In genomic region chr2:64686283-64686956, GRCh38 we compare ENCODE assay signal across 20 cellular contexts. TPM values are rescaled to one million over a fixed set of nuclear protein-coding genes. Genes with fewer than 3 reads are reported as not detected.
DNase-seq lines count a peak whose midpoint lies in the region; ATAC-seq and TF ChIP-seq lines count a peak whose summit lies in the region.
"Had no signal": no experiment of that assay in that cellular context is flagged by ENCODE, and none has a peak within 500 bp of the region (broad histone marks: within the 10 kb centered on the region; RNA-seq: fewer than 3 reads in every experiment).

No MANE protein-coding gene starts in this region.

- peak; percentile 24 for DNase-seq in stimulated activated naive CD8-positive, alpha-beta T cell treated with anti-CD3 and anti-CD28 coated beads, Interleukin-15, Interleukin-2, amounts not matched to agents 100 U/mL and 50 U/mL, for 24 hours
- DNase-seq in stimulated activated naive CD8-positive, alpha-beta T cell treated with anti-CD3 and anti-CD28 coated beads, Interleukin-15, amount 100 ng/mL, for 72 hours: no peak
- no peak for DNase-seq in activated T-helper 1 cell treated with anti-CD3 and anti-CD28 coated beads, Interleukin-12 subunit alpha, Interleukin-12 subunit beta, Interleukin-2, Interleukin-4 antibody, amounts not matched to agents 30 ng/mL and 10 ng/mL and 1 ng/mL, durations not matched to agents 14 hours and 24 hours and 36 hours (ENCODE audit: low spot score)
- DNase-seq in kidney tubule cell (ENCODE audit: low spot score): peak; percentile 77
- no peak for DNase-seq in tibial nerve (ENCODE audit: low spot score in 2 of 2)
- DNase-seq in SW 1271 (lab: John Stamatoyannopoulos, UW): no peak
- DNase-seq in NCI-H1694 treated with DMSO at 0.1 percent for 48 hours (lab: John Stamatoyannopoulos, UW): no peak
- DNase-seq: ACHN; activated B cell treated with CpG ODN at 0.5 μM for 24 hours; cortex of kidney; hippocampal formation; NCI-H1105 treated with DMSO at 0.1 percent for 48 hours; NCI-H526 treated with DMSO at 0.1 percent for 48 hours; nephron progenitor cell; stimulated activated CD4-positive, alpha-beta T cell treated with anti-CD3 and anti-CD28 coated beads, Interleukin-4, amount 100 ng/mL, for 24 hours; T-helper 2 cell had no signal

- no peak for TF ChIP-seq EP300 in tibial nerve (IDR thresholded peaks at IDR 0.05)

- no peaks in the 10 kb centered on the region for H3K36me3 ChIP-seq in tibial nerve
- H3K36me3 ChIP-seq: SJSA1 had no signal

- peaks cover 0 to 4% of the 10 kb centered on the region in 2 donors for H3K9me3 Mint-ChIP-seq in stimulated activated naive CD8-positive, alpha-beta T cell treated with anti-CD3 and anti-CD28 coated beads, Interleukin-15, amount 100 ng/mL, for 72 hours
- H3K9me3 Mint-ChIP-seq in activated T-helper 1 cell treated with anti-CD3 and anti-CD28 coated beads, Interleukin-12 subunit alpha, Interleukin-12 subunit beta, Interleukin-2, Interleukin-4 antibody, amounts not matched to agents 30 ng/mL and 10 ng/mL and 1 ng/mL, durations not matched to agents 14 hours and 24 hours and 36 hours: no peaks in the 10 kb centered on the region
- H3K9me3 Mint-ChIP-seq: activated B cell treated with CpG ODN at 0.5 μM for 24 hours, nephron progenitor cell had no signal

- ATAC-seq in stimulated activated naive CD8-positive, alpha-beta T cell treated with anti-CD3 and anti-CD28 coated beads, Interleukin-15, Interleukin-2, amounts not matched to agents 100 U/mL and 50 U/mL, for 24 hours: peak; percentile 84
- no peak for ATAC-seq in stimulated activated naive CD8-positive, alpha-beta T cell treated with anti-CD3 and anti-CD28 coated beads, Interleukin-15, amount 100 ng/mL, for 72 hours
- ATAC-seq in GM21619 (IDR thresholded peaks at IDR 0.05; ENCODE audit: unreplicated experiment): no peak

- H3K27me3 ChIP-seq in tibial nerve: no peaks in the 10 kb centered on the region
- H3K27me3 ChIP-seq: SJSA1 had no signal

- H3K27me3 Mint-ChIP-seq in stimulated activated naive CD8-positive, alpha-beta T cell treated with anti-CD3 and anti-CD28 coated beads, Interleukin-15, amount 100 ng/mL, for 72 hours: no peaks in the 10 kb centered on the region
- H3K27me3 Mint-ChIP-seq in activated T-helper 1 cell treated with anti-CD3 and anti-CD28 coated beads, Interleukin-12 subunit alpha, Interleukin-12 subunit beta, Interleukin-2, Interleukin-4 antibody, amounts not matched to agents 30 ng/mL and 10 ng/mL and 1 ng/mL, durations not matched to agents 14 hours and 24 hours and 36 hours (ENCODE audit: insufficient read depth): no peaks in the 10 kb centered on the region
- H3K27me3 Mint-ChIP-seq: activated B cell treated with CpG ODN at 0.5 μM for 24 hours had no signal

- H3K9me3 ChIP-seq in tibial nerve: no peaks in the 10 kb centered on the region
- H3K9me3 ChIP-seq: SJSA1 had no signal

- no peak overlapping the region for H3K4me3 Mint-ChIP-seq in stimulated activated naive CD8-positive, alpha-beta T cell treated with anti-CD3 and anti-CD28 coated beads, Interleukin-15, amount 100 ng/mL, for 72 hours
- no peak overlapping the region for H3K4me3 Mint-ChIP-seq in activated T-helper 1 cell treated with anti-CD3 and anti-CD28 coated beads, Interleukin-12 subunit alpha, Interleukin-12 subunit beta, Interleukin-2, Interleukin-4 antibody, amounts not matched to agents 30 ng/mL and 10 ng/mL and 1 ng/mL, durations not matched to agents 14 hours and 24 hours and 36 hours
- H3K4me3 Mint-ChIP-seq: activated B cell treated with CpG ODN at 0.5 μM for 24 hours, mesothelial cell of epicardium, nephron progenitor cell had no signal

- TF ChIP-seq CTCF in tibial nerve (IDR thresholded peaks at IDR 0.05): no peak

- H3K27ac Mint-ChIP-seq in stimulated activated naive CD8-positive, alpha-beta T cell treated with anti-CD3 and anti-CD28 coated beads, Interleukin-15, amount 100 ng/mL, for 72 hours: peak overlapping the region in 1 of 2 donors; percentile 75
- peak overlapping the region; percentile 82 for H3K27ac Mint-ChIP-seq in activated T-helper 1 cell treated with anti-CD3 and anti-CD28 coated beads, Interleukin-12 subunit alpha, Interleukin-12 subunit beta, Interleukin-2, Interleukin-4 antibody, amounts not matched to agents 30 ng/mL and 10 ng/mL and 1 ng/mL, durations not matched to agents 14 hours and 24 hours and 36 hours
- H3K27ac Mint-ChIP-seq: activated B cell treated with CpG ODN at 0.5 μM for 24 hours, mesothelial cell of epicardium, nephron progenitor cell had no signal

- H3K27ac ChIP-seq in tibial nerve: no peak overlapping the region
- H3K27ac ChIP-seq: SJSA1 had no signal

- intact Hi-C loops in activated T-helper 1 cell treated with anti-CD3 and anti-CD28 coated beads, Interleukin-12 subunit alpha, Interleukin-12 subunit beta, Interleukin-2, Interleukin-4 antibody, amounts not matched to agents 30 ng/mL and 10 ng/mL and 1 ng/mL, durations not matched to agents 14 hours and 24 hours and 36 hours (cut with micrococcal nuclease): loop anchor here (1.0 kb wide), 1 partner anchor 12 kb away; no protein-coding TSS in a partner anchor

- no peak for TF ChIP-seq POLR2A in tibial nerve (IDR thresholded peaks at IDR 0.05)

- peaks cover 20% of the 10 kb centered on the region for H3K36me3 Mint-ChIP-seq in activated T-helper 1 cell treated with anti-CD3 and anti-CD28 coated beads, Interleukin-12 subunit alpha, Interleukin-12 subunit beta, Interleukin-2, Interleukin-4 antibody, amounts not matched to agents 30 ng/mL and 10 ng/mL and 1 ng/mL, durations not matched to agents 14 hours and 24 hours and 36 hours (ENCODE audit: low read depth)
- H3K36me3 Mint-ChIP-seq: mesothelial cell of epicardium had no signal

- H3K4me1 ChIP-seq in tibial nerve: no peaks in the 10 kb centered on the region
- H3K4me1 ChIP-seq: SJSA1 had no signal

- peaks cover 37% of the 10 kb centered on the region for H3K4me1 Mint-ChIP-seq in stimulated activated naive CD8-positive, alpha-beta T cell treated with anti-CD3 and anti-CD28 coated beads, Interleukin-15, amount 100 ng/mL, for 72 hours
- peaks cover 26% of the 10 kb centered on the region for H3K4me1 Mint-ChIP-seq in activated T-helper 1 cell treated with anti-CD3 and anti-CD28 coated beads, Interleukin-12 subunit alpha, Interleukin-12 subunit beta, Interleukin-2, Interleukin-4 antibody, amounts not matched to agents 30 ng/mL and 10 ng/mL and 1 ng/mL, durations not matched to agents 14 hours and 24 hours and 36 hours (ENCODE audit: low read depth)
- H3K4me1 Mint-ChIP-seq: mesothelial cell of epicardium had no signal

- 90% methylated on average over 5 of the region's 5 CpGs for WGBS in tibial nerve, 2 donors

- no peak overlapping the region for H3K4me3 ChIP-seq in tibial nerve
- H3K4me3 ChIP-seq: SJSA1, smooth muscle cell had no signal

RNA-seq across cellular contexts. Expression of gene SERTAD2, which starts 32.7 kb away (rescaled TPM):
- total RNA-seq in activated T-helper 1 cell treated with anti-CD3 and anti-CD28 coated beads, Interleukin-12 subunit alpha, Interleukin-12 subunit beta, Interleukin-2, Interleukin-4 antibody, amounts not matched to agents 30 ng/mL and 10 ng/mL and 1 ng/mL, durations not matched to agents 14 hours and 24 hours and 36 hours: 27.3 and 28.5 TPM in 2 replicates
- 10 to 100 TPM; 15.9 to 18.8 (median 17.4) TPM for total RNA-seq in tibial nerve

Comparison
In these comparisons a context has a peak if more than half of its experiments do, and no peak if none do; other contexts are left out.
1. DNase-seq: peak in stimulated activated naive CD8-positive, alpha-beta T cell treated with anti-CD3 and anti-CD28 coated beads, Interleukin-15, Interleukin-2, amounts not matched to agents 100 U/mL and 50 U/mL, for 24 hours (single experiment) and kidney tubule cell (single experiment); none in stimulated activated naive CD8-positive, alpha-beta T cell treated with anti-CD3 and anti-CD28 coated beads, Interleukin-15, amount 100 ng/mL, for 72 hours (0 of 2), activated T-helper 1 cell treated with anti-CD3 and anti-CD28 coated beads, Interleukin-12 subunit alpha, Interleukin-12 subunit beta, Interleukin-2, Interleukin-4 antibody, amounts not matched to agents 30 ng/mL and 10 ng/mL and 1 ng/mL, durations not matched to agents 14 hours and 24 hours and 36 hours (single experiment), tibial nerve (0 of 2), SW 1271 (0 of 2) and NCI-H1694 treated with DMSO at 0.1 percent for 48 hours (single experiment).